8 cellular contexts compared by ENCODE assay signal in genomic region chr2:113521492-113521891, GRCh38. TPM values are rescaled to one million over a fixed set of nuclear protein-coding genes. Genes with fewer than 3 reads are reported as not detected.
"Had no signal": no experiment of that assay in that cellular context is flagged by ENCODE, and none has a peak within 500 bp of the region (broad histone marks: within the 10 kb centered on the region; RNA-seq: fewer than 3 reads in every experiment).

No MANE protein-coding gene starts in this region.

RNA-seq across cellular contexts. Expression of gene FOXD4L1, which starts 23.0 kb away (rescaled TPM):
- total RNA-seq: natural killer cell, posterior vena cava, prostate gland, right atrium auricular region, sciatic nerve, smooth muscle cell, urinary bladder, uterus had no signal
- polyA plus RNA-seq: smooth muscle cell had no signal
